34 cellular contexts compared by ENCODE assay signal in the genomic region with DNA sequence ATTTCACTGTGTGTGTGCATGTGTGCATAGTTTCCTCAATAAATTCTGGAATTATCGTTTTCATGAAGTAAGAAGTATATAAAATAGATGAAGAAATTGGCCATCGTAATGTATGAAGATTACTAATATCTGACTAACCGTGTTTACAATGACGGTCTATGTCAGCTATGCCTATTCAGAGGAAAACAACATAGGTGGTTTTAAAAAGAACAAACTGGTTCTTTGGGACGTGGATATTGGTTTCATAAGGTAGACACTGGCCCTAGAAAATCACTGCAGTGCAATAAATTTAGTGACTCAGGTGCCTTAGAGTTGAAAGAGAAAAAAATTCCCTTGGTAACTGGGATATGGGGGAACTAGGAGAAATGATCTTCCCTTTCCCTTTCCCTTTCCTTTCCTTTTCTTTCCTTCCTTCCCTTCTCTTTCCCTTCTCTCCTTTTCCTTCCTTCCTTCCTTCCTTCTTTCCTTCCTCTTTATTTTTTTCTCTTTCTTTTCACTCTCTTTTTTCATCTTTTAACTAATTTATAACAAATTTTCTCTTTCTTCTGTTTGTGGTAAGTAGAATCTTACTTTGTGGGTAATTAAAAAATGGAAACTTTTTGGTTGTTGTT. TPM values are rescaled to one million over a fixed set of nuclear protein-coding genes. Genes with fewer than 3 reads are reported as not detected.
"Had no signal": no experiment of that assay in that cellular context is flagged by ENCODE, and none has a peak within 500 bp of the region (broad histone marks: within the 10 kb centered on the region; RNA-seq: fewer than 3 reads in every experiment).

No MANE protein-coding gene starts in this region.

- H3K36me3 ChIP-seq: adrenal gland, breast epithelium, SJSA1 had no signal

- H3K4me3 ChIP-seq: adrenal gland, body of pancreas, breast epithelium, SJSA1 had no signal

- FAIRE-seq: astrocyte, TTC549 had no signal

- H3K4me1 Mint-ChIP-seq: activated CD4-positive, alpha-beta T cell treated with anti-CD3 and anti-CD28 coated beads for 36 hours; activated CD4-positive, alpha-beta T cell treated with anti-CD3 and anti-CD28 coated beads, Interleukin-2, amount 10 ng/mL, durations not matched to agents 7 days and 5 days had no signal

- H3K27ac Mint-ChIP-seq: activated CD4-positive, alpha-beta T cell treated with anti-CD3 and anti-CD28 coated beads for 36 hours; activated CD4-positive, alpha-beta T cell treated with anti-CD3 and anti-CD28 coated beads, Interleukin-2, amount 10 ng/mL, durations not matched to agents 7 days and 5 days; activated CD8-positive, alpha-beta T cell treated with anti-CD3 and anti-CD28 coated beads, Interleukin-2, amount 10 ng/mL, durations not matched to agents 7 days and 5 days; activated naive CD4-positive, alpha-beta T cell treated with anti-CD3 and anti-CD28 coated beads, Interleukin-2, amount 50 U/mL, for 72 hours; activated T-cell treated with anti-CD3 and anti-CD28 coated beads, Interleukin-2, amount 50 U/mL, for 24 hours; activated T-helper 2 cell treated with anti-CD3 and anti-CD28 coated beads, Interferon-gamma antibody, Interleukin-2, Interleukin-4, amounts not matched to agents 10 μg/mL and 5 μg/mL and 100 μg/mL, durations not matched to agents 14 hours and 24 hours and 36 hours; T-helper 1 cell treated with Interleukin-12 subunit alpha and Interleukin-12 subunit beta and Interleukin-4 antibody, amounts not matched to agents 30 μg/mL and 1 μg/mL, for 36 hours; T-helper 2 cell treated with Interferon-gamma antibody and Interleukin-4, amounts not matched to agents 5 μg/mL and 100 μg/mL, for 36 hours had no signal

- H3K27ac ChIP-seq: adrenal gland, body of pancreas, breast epithelium, SJSA1 had no signal

- H3K27me3 ChIP-seq: adrenal gland, body of pancreas, breast epithelium, SJSA1 had no signal

- ATAC-seq: activated CD4-positive, alpha-beta T cell treated with anti-CD3 and anti-CD28 coated beads for 36 hours; activated CD4-positive, CD25-positive, alpha-beta regulatory T cell treated with anti-CD3 and anti-CD28 coated beads, Interleukin-2, amount 50 U/mL, for 24 hours; activated CD8-positive, alpha-beta T cell treated with anti-CD3 and anti-CD28 coated beads, Interleukin-2, amount 10 ng/mL, durations not matched to agents 7 days and 5 days; activated naive CD4-positive, alpha-beta T cell treated with anti-CD3 and anti-CD28 coated beads, Interleukin-2, amount 50 U/mL, for 72 hours; body of pancreas had no signal

- H3K9me3 Mint-ChIP-seq: activated CD4-positive, alpha-beta T cell treated with anti-CD3 and anti-CD28 coated beads, Interleukin-2, amount 10 ng/mL, durations not matched to agents 7 days and 5 days; activated T-cell treated with anti-CD3 and anti-CD28 coated beads, Interleukin-2, amount 50 U/mL, for 24 hours; activated T-helper 2 cell treated with anti-CD3 and anti-CD28 coated beads, Interferon-gamma antibody, Interleukin-2, Interleukin-4, amounts not matched to agents 10 μg/mL and 5 μg/mL and 100 μg/mL, durations not matched to agents 14 hours and 24 hours and 36 hours; T-helper 1 cell treated with Interleukin-12 subunit alpha and Interleukin-12 subunit beta and Interleukin-4 antibody, amounts not matched to agents 30 μg/mL and 1 μg/mL, for 36 hours; T-helper 2 cell treated with Interferon-gamma antibody and Interleukin-4, amounts not matched to agents 5 μg/mL and 100 μg/mL, for 36 hours had no signal

- H3K9ac ChIP-seq: SK-N-SH had no signal

- H3K4me1 ChIP-seq: breast epithelium, SJSA1 had no signal

- DNase-seq: activated CD4-positive, alpha-beta T cell treated with anti-CD3 and anti-CD28 coated beads for 36 hours; activated CD4-positive, alpha-beta T cell treated with anti-CD3 and anti-CD28 coated beads, Interleukin-2, amount 10 ng/mL, durations not matched to agents 7 days and 5 days; activated CD4-positive, alpha-beta T cell treated with anti-CD3 and anti-CD28 coated beads, Interleukin-2, amount 50 U/mL, for 48 hours; activated CD8-positive, alpha-beta T cell treated with anti-CD3 and anti-CD28 coated beads, Interleukin-2, amount 10 ng/mL, durations not matched to agents 7 days and 5 days; activated gamma-delta T cell; activated naive CD4-positive, alpha-beta T cell treated with Interleukin-2 at 50 U/mL for 16 hours; activated T-cell treated with anti-CD3 and anti-CD28 coated beads, Interleukin-2, amount 50 U/mL, for 24 hours; adrenal gland; body of pancreas; caudate nucleus; Kasumi-1; KG1; MM.1S; MV-4-11; NCI-H1092; NCI-H1436 treated with DMSO at 0.1 percent for 48 hours; NCI-H1694 treated with DMSO at 0.1 percent for 48 hours; NCI-H2029; NCI-H345; NCI-H510A; NCI-H526; NCI-H748 treated with DMSO at 0.1 percent for 48 hours; NK-92 treated with Interleukin-12 subunit alpha and Interleukin-12 subunit beta, amount 100 ng/mL, for 24 hours; SHP77 treated with DMSO at 0.1 percent for 48 hours; SK-N-SH had no signal

- H3K27me3 Mint-ChIP-seq: activated CD4-positive, alpha-beta T cell treated with anti-CD3 and anti-CD28 coated beads for 36 hours; activated CD4-positive, alpha-beta T cell treated with anti-CD3 and anti-CD28 coated beads, Interleukin-2, amount 10 ng/mL, durations not matched to agents 7 days and 5 days; activated T-cell treated with anti-CD3 and anti-CD28 coated beads, Interleukin-2, amount 50 U/mL, for 24 hours had no signal

- H3K4me2 ChIP-seq: SK-N-SH had no signal

- H3K4me3 Mint-ChIP-seq: activated CD4-positive, alpha-beta T cell treated with anti-CD3 and anti-CD28 coated beads for 36 hours; activated CD4-positive, alpha-beta T cell treated with anti-CD3 and anti-CD28 coated beads, Interleukin-2, amount 10 ng/mL, durations not matched to agents 7 days and 5 days; activated CD8-positive, alpha-beta T cell treated with anti-CD3 and anti-CD28 coated beads, Interleukin-2, amount 10 ng/mL, durations not matched to agents 7 days and 5 days; activated T-cell treated with anti-CD3 and anti-CD28 coated beads, Interleukin-2, amount 50 U/mL, for 24 hours; T-helper 1 cell treated with Interleukin-12 subunit alpha and Interleukin-12 subunit beta and Interleukin-4 antibody, amounts not matched to agents 30 μg/mL and 1 μg/mL, for 36 hours; T-helper 2 cell treated with Interferon-gamma antibody and Interleukin-4, amounts not matched to agents 5 μg/mL and 100 μg/mL, for 36 hours had no signal

RNA-seq across cellular contexts. Expression of a gene that starts 36.4 kb away (rescaled TPM):
- total RNA-seq: activated CD8-positive, alpha-beta T cell treated with anti-CD3 and anti-CD28 coated beads, Interleukin-2, amount 10 ng/mL, durations not matched to agents 7 days and 5 days; activated T-helper 2 cell treated with anti-CD3 and anti-CD28 coated beads, Interferon-gamma antibody, Interleukin-2, Interleukin-4, amounts not matched to agents 10 μg/mL and 5 μg/mL and 100 μg/mL, durations not matched to agents 14 hours and 24 hours and 36 hours had no signal
